28 cellular contexts compared by ENCODE assay signal in genomic region chr12:26727482-26728204, GRCh38.
DNase-seq lines count a peak whose midpoint lies in the region; ATAC-seq and TF ChIP-seq lines count a peak whose summit lies in the region.
"Had no signal": no experiment of that assay in that cellular context is flagged by ENCODE, and none has a peak within 500 bp of the region (broad histone marks: within the 10 kb centered on the region; RNA-seq: fewer than 3 reads in every experiment).

No MANE protein-coding gene starts in this region.

- ATAC-seq in WTC11 (peak; percentile 71), GM21528 (IDR thresholded peaks at IDR 0.05; ENCODE audit: low FRiP score, unreplicated experiment) (no peak), omental fat pad (ENCODE audit: low FRiP score) (no peak)
- ATAC-seq: effector memory CD8-positive, alpha-beta T cell; Panc1; psoas muscle had no signal

- H3K27me3 ChIP-seq in esophagus (ENCODE audit: control insufficient read depth in 1 of 2, insufficient read depth in 2 of 2, low read length in 2 of 2) = no peaks in the 10 kb centered on the region
- H3K27me3 ChIP-seq in neuronal stem cell (ENCODE audit: control insufficient read depth in 3 of 3, insufficient read depth in 3 of 3, low read depth in 1 of 3, low read length in 3 of 3) = no peaks in the 10 kb centered on the region
- H3K27me3 ChIP-seq: sigmoid colon had no signal

- no peak overlapping the region for H3K4me2 ChIP-seq in neuronal stem cell (ENCODE audit: insufficient read depth, low read length, poor library complexity, severe bottlenecking)

- no peak overlapping the region for H2BK15ac ChIP-seq in neuronal stem cell (ENCODE audit: low read length)

- WGBS in esophagus, 2 donors = 91 to 92% methylated on average over 13 of the region's 13 CpGs
- no CpG with 5 or more reads among the region's 13 CpGs for WGBS in neuronal stem cell (ENCODE audit: extremely low coverage in 2 of 2, insufficient read length in 2 of 2, insufficient replicate concordance in 1 of 2), 2 donors

- H3K4me1 Mint-ChIP-seq in WTC11 (peaks cover 28% of the 10 kb centered on the region), progenitor cell of endocrine pancreas (ENCODE audit: low read depth) (peaks cover 17% of the 10 kb centered on the region)

- H2BK5ac ChIP-seq in neuronal stem cell (ENCODE audit: low read length) = no peak overlapping the region

- H2AK5ac ChIP-seq in neuronal stem cell (ENCODE audit: low read depth, low read length) = no peak overlapping the region

- H3K18ac ChIP-seq in neuronal stem cell (ENCODE audit: low read length) = no peak overlapping the region

- H3K27ac ChIP-seq in esophagus (ENCODE audit: low read depth in 2 of 2, low read length in 1 of 2) = peak overlapping the region; percentile 14 to 76
- H3K27ac ChIP-seq in neuronal stem cell (replicated peaks; ENCODE audit: low read length) = no peak overlapping the region
- H3K27ac ChIP-seq: left ventricle myocardium inferior, psoas muscle had no signal

- H3K36me3 ChIP-seq in esophagus (ENCODE audit: control insufficient read depth in 2 of 2, insufficient read depth in 2 of 2, low read length in 1 of 2) = no peaks in the 10 kb centered on the region
- H3K36me3 ChIP-seq in neuronal stem cell (replicated peaks in 1 of 2; ENCODE audit: control insufficient read depth in 2 of 2, insufficient read depth in 2 of 2, low read length in 2 of 2) = no peaks in the 10 kb centered on the region
- H3K36me3 ChIP-seq: left ventricle myocardium inferior, sigmoid colon had no signal

- no peak overlapping the region for H4K8ac ChIP-seq in neuronal stem cell (ENCODE audit: low read depth, low read length)

- peaks cover 0 to 2% of the 10 kb centered on the region in 2 donors for H3K4me1 ChIP-seq in esophagus (ENCODE audit: control insufficient read depth in 2 of 2, insufficient read depth in 2 of 2, low read length in 1 of 2)
- H3K4me1 ChIP-seq in neuronal stem cell (ENCODE audit: control insufficient read depth in 2 of 2, insufficient read depth in 1 of 2, low read depth in 1 of 2, low read length in 2 of 2) = no peaks in the 10 kb centered on the region

- H3K9me3 Mint-ChIP-seq in WTC11 (no peaks in the 10 kb centered on the region), progenitor cell of endocrine pancreas (ENCODE audit: low read depth) (no peaks in the 10 kb centered on the region)
- H3K9me3 Mint-ChIP-seq: effector memory CD8-positive, alpha-beta T cell; H9; T-helper 2 cell treated with Interferon-gamma antibody and Interleukin-4, amounts not matched to agents 5 μg/mL and 100 μg/mL, for 36 hours had no signal

- TF ChIP-seq CTCF in WTC11 (IDR thresholded peaks at IDR 0.05) = no peak
- no peak for TF ChIP-seq CTCF in progenitor cell of endocrine pancreas (IDR thresholded peaks at IDR 0.05; ENCODE audit: unreplicated experiment)
- TF ChIP-seq CTCF in omental fat pad (IDR thresholded peaks at IDR 0.05) = no peak

- no peak overlapping the region for H3K9ac ChIP-seq in neuronal stem cell (ENCODE audit: low read depth, low read length, poor library complexity)

- H3K27me3 Mint-ChIP-seq in WTC11 (ENCODE audit: low read depth) (no peaks in the 10 kb centered on the region), progenitor cell of endocrine pancreas (no peaks in the 10 kb centered on the region)
- H3K27me3 Mint-ChIP-seq: activated CD4-positive, alpha-beta T cell treated with anti-CD3 and anti-CD28 coated beads for 36 hours; effector memory CD8-positive, alpha-beta T cell had no signal

- no peak overlapping the region for H3K4me3 ChIP-seq in esophagus (ENCODE audit: low read depth in 1 of 2, low read length in 2 of 2)
- no peak overlapping the region for H3K4me3 ChIP-seq in neuronal stem cell (ENCODE audit: low read length in 2 of 2)
- H3K4me3 ChIP-seq: left ventricle myocardium inferior, psoas muscle, sigmoid colon had no signal

- H2AFZ ChIP-seq in neuronal stem cell (ENCODE audit: low read length) = no peak overlapping the region

- no peak for DNase-seq in WTC11 (ENCODE audit: low spot score)
- DNase-seq in progenitor cell of endocrine pancreas (ENCODE audit: low spot score, unreplicated experiment) = no peak
- no peak for DNase-seq in neuronal stem cell (ENCODE audit: low spot score)
- DNase-seq in omental fat pad (ENCODE audit: low spot score) = no peak
- no peak for DNase-seq in cardiac septum (ENCODE audit: low spot score)
- DNase-seq: activated effector memory CD4-positive, alpha-beta T cell treated with anti-CD3 and anti-CD28 coated beads, Interleukin-2, amount 50 U/mL, for 16 hours; C1 segment of cervical spinal cord; central memory CD4-positive, alpha-beta T cell; effector memory CD8-positive, alpha-beta T cell; foreskin fibroblast; H9; islet precursor cell; left ventricle myocardium inferior; NCI-H1417 treated with DMSO at 0.1 percent for 48 hours; NCI-H2029 treated with DMSO at 0.1 percent for 48 hours; NCI-H226; NCI-H69; psoas muscle; SHP77; sigmoid colon; stimulated activated CD4-positive, alpha-beta T cell treated with anti-CD3 and anti-CD28 coated beads, Interleukin-4, amount 100 ng/mL, for 1 hour; substantia nigra had no signal

- no peak overlapping the region for H3K14ac ChIP-seq in neuronal stem cell (ENCODE audit: low read length)

- H2BK120ac ChIP-seq in neuronal stem cell (ENCODE audit: low read depth, low read length) = no peak overlapping the region

- peak; percentile 41 for TF ChIP-seq POLR2A in GM19193 (IDR thresholded peaks at IDR 0.05; ENCODE audit: extremely low read depth, insufficient read depth, insufficient read length)

- CTCF ChIA-PET in WTC11 (lab: Charles Lee) = no interaction called here

- 0 out of 2 replicates have a peak, but pooled peaks cover 6% of the 10 kb centered on the region for H3K36me3 Mint-ChIP-seq in WTC11
- peaks cover 4% of the 10 kb centered on the region for H3K36me3 Mint-ChIP-seq in progenitor cell of endocrine pancreas (ENCODE audit: insufficient read depth)

- intact Hi-C loops in cardiac septum (cut with DNase I) = loop anchor here (10.0 kb wide), 1 partner anchor 107 kb away; the partner anchor contains the start of gene ITPR2

- H3K4me3 Mint-ChIP-seq in WTC11 = no peak overlapping the region
- no peak overlapping the region for H3K4me3 Mint-ChIP-seq in progenitor cell of endocrine pancreas (ENCODE audit: low read depth)
- H3K4me3 Mint-ChIP-seq: activated CD4-positive, alpha-beta T cell treated with anti-CD3 and anti-CD28 coated beads for 36 hours; effector memory CD8-positive, alpha-beta T cell; H9; T-helper 2 cell treated with Interferon-gamma antibody and Interleukin-4, amounts not matched to agents 5 μg/mL and 100 μg/mL, for 36 hours had no signal

- no peak overlapping the region for H2BK12ac ChIP-seq in neuronal stem cell (ENCODE audit: low read length)

- H3K4ac ChIP-seq in neuronal stem cell (ENCODE audit: low read length) = no peak overlapping the region

- H4K91ac ChIP-seq in neuronal stem cell (ENCODE audit: low read depth, low read length, poor library complexity) = no peak overlapping the region

- POLR2A ChIA-PET in WTC11 (lab: Charles Lee) = no interaction called here

- H3K9me3 ChIP-seq in esophagus (ENCODE audit: control insufficient read depth in 2 of 2, insufficient read depth in 1 of 2, low read depth in 1 of 2, low read length in 1 of 2) (no peaks in the 10 kb centered on the region), neuronal stem cell (replicated peaks in 1 of 2; ENCODE audit: control insufficient read depth in 2 of 2, insufficient read depth in 1 of 2, low read depth in 1 of 2, low read length in 2 of 2) (no peaks in the 10 kb centered on the region)
- H3K9me3 ChIP-seq: left ventricle myocardium inferior, psoas muscle, sigmoid colon had no signal

- H3K79me1 ChIP-seq in neuronal stem cell (ENCODE audit: low read depth, low read length) = no peaks in the 10 kb centered on the region

- H3K27ac Mint-ChIP-seq in WTC11 (no peak overlapping the region), progenitor cell of endocrine pancreas (peak overlapping the region; percentile 76)
- H3K27ac Mint-ChIP-seq: activated CD4-positive, alpha-beta T cell treated with anti-CD3 and anti-CD28 coated beads for 36 hours; T-helper 2 cell treated with Interferon-gamma antibody and Interleukin-4, amounts not matched to agents 5 μg/mL and 100 μg/mL, for 36 hours had no signal

- H3K23ac ChIP-seq in neuronal stem cell (ENCODE audit: low read depth, low read length, poor library complexity) = no peak overlapping the region

TF ChIP-seq in WTC11, 78 proteins besides CTCF, POLR2A, EP300 and RAD21 (continues in another document):
- TF ChIP-seq SP1 (CRISPR knock-in tag; conservative IDR thresholded peaks at IDR 0.05) = no peak
- no peak for TF ChIP-seq ZNF219 (CRISPR knock-in tag; IDR thresholded peaks at IDR 0.05; ENCODE audit: borderline replicate concordance)
- TF ChIP-seq CREM (CRISPR knock-in tag; IDR thresholded peaks at IDR 0.05) = no peak
- no peak for TF ChIP-seq MXD4 (CRISPR knock-in tag; IDR thresholded peaks at IDR 0.05; ENCODE audit: borderline replicate concordance)
- no peak for TF ChIP-seq ESRRA (CRISPR knock-in tag; IDR thresholded peaks at IDR 0.05; ENCODE audit: borderline replicate concordance)
- no peak for TF ChIP-seq ZSCAN18 (CRISPR knock-in tag; IDR thresholded peaks at IDR 0.05)
- TF ChIP-seq FOXJ3 (CRISPR knock-in tag; IDR thresholded peaks at IDR 0.05; ENCODE audit: borderline replicate concordance) = no peak
